Comparison of ENCODE assay signal across 1 cellular context in genomic region chr2:43424262-43425207, GRCh38.
TF ChIP-seq lines count a peak whose summit lies in the region.

No MANE protein-coding gene starts in this region.

TF ChIP-seq in HepG2, 621 proteins besides CTCF, POLR2A, EP300 and RAD21 (continued from another document and continues in another):
- peak; percentile 68; the same call in 1 of the 2 replicates for TF ChIP-seq IRF2 (CRISPR knock-in tag; IDR thresholded peaks at IDR 0.05)
- TF ChIP-seq ZNF891 (CRISPR knock-in tag; IDR thresholded peaks at IDR 0.05), result no peak
- TF ChIP-seq, protein P1, sequence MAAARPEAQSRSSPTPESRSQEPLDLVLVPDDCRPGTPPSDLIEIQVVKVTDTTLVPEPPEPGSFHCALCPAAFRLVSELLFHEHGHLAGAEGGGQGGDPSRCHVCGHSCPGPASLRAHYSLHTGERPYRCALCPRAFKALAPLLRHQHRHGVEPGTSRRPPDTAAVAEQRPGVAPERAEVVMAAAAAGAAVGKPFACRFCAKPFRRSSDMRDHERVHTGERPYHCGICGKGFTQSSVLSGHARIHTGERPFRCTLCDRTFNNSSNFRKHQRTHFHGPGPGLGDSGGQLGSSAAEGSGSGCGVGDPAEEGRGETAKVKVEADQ (CRISPR knock-in tag; IDR thresholded peaks at IDR 0.05; ENCODE audit: borderline replicate concordance), result no peak; the same call in 1 of the 2 replicates
- no peak for TF ChIP-seq NFATC3 (CRISPR knock-in tag; IDR thresholded peaks at IDR 0.05)
- no peak for TF ChIP-seq ARNT (IDR thresholded peaks at IDR 0.05)
- TF ChIP-seq ATF1 (CRISPR knock-in tag; IDR thresholded peaks at IDR 0.05), result no peak; the same call in none of the 2 replicates
- TF ChIP-seq ZNF446 (CRISPR knock-in tag; IDR thresholded peaks at IDR 0.05), result no peak
- TF ChIP-seq NFE2L2 (IDR thresholded peaks at IDR 0.05; ENCODE audit: low read length), result no peak
- TF ChIP-seq NCOA2 (CRISPR knock-in tag; IDR thresholded peaks at IDR 0.05), result peak; percentile 91
- no peak for TF ChIP-seq NRL (CRISPR knock-in tag; IDR thresholded peaks at IDR 0.05; ENCODE audit: borderline replicate concordance)
- no peak for TF ChIP-seq GMEB1 (CRISPR knock-in tag; IDR thresholded peaks at IDR 0.05; ENCODE audit: borderline replicate concordance)
- TF ChIP-seq, protein P2, sequence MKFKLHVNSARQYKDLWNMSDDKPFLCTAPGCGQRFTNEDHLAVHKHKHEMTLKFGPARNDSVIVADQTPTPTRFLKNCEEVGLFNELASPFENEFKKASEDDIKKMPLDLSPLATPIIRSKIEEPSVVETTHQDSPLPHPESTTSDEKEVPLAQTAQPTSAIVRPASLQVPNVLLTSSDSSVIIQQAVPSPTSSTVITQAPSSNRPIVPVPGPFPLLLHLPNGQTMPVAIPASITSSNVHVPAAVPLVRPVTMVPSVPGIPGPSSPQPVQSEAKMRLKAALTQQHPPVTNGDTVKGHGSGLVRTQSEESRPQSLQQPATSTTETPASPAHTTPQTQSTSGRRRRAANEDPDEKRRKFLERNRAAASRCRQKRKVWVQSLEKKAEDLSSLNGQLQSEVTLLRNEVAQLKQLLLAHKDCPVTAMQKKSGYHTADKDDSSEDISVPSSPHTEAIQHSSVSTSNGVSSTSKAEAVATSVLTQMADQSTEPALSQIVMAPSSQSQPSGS (CRISPR knock-in tag; IDR thresholded peaks at IDR 0.05), result no peak
- TF ChIP-seq ZNF34 (CRISPR knock-in tag; IDR thresholded peaks at IDR 0.05; ENCODE audit: borderline replicate concordance), result no peak
- peak; percentile 70; the same call in 1 of the 2 replicates for TF ChIP-seq DPF2 (CRISPR knock-in tag; IDR thresholded peaks at IDR 0.05; ENCODE audit: borderline replicate concordance, low read depth)
- no peak for TF ChIP-seq ZBTB37 (CRISPR knock-in tag; IDR thresholded peaks at IDR 0.05)
- TF ChIP-seq RBM39 (IDR thresholded peaks at IDR 0.05; ENCODE audit: low read depth, low read length, poor library complexity, severe bottlenecking), result no peak
- TF ChIP-seq, protein P3, sequence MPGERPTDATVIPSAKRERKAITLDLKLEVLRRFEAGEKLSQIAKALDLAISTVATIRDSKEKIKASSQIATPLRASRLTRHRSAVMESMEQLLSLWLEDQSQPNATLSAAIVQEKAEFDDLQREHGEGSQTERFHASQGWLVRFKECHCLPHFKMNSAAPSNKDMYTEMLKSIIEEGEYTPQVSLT (CRISPR knock-in tag; IDR thresholded peaks at IDR 0.05; ENCODE audit: borderline replicate concordance, low read depth), result no peak
- TF ChIP-seq ZC3H13 (CRISPR knock-in tag; IDR thresholded peaks at IDR 0.05), result no peak
- no peak for TF ChIP-seq ZNF251 (CRISPR knock-in tag; IDR thresholded peaks at IDR 0.05)
- no peak for TF ChIP-seq RBAK (CRISPR knock-in tag; IDR thresholded peaks at IDR 0.05)
- TF ChIP-seq ZNF709 (CRISPR knock-in tag; IDR thresholded peaks at IDR 0.05), result no peak
- TF ChIP-seq FOSL1 (CRISPR knock-in tag; IDR thresholded peaks at IDR 0.05; ENCODE audit: borderline replicate concordance), result no peak
- 0 out of 2 replicates have a peak, but pooled peaks have one; percentile 25 for TF ChIP-seq NR2C2 (CRISPR knock-in tag; IDR thresholded peaks at IDR 0.05; ENCODE audit: borderline replicate concordance)
- peak; percentile 98 for TF ChIP-seq CEBPB (IDR thresholded peaks at IDR 0.05; ENCODE audit: borderline replicate concordance, low read depth, low read length)
- TF ChIP-seq SNAI1 (CRISPR knock-in tag; IDR thresholded peaks at IDR 0.05; ENCODE audit: borderline replicate concordance), result no peak
- TF ChIP-seq MIER3 (CRISPR knock-in tag; IDR thresholded peaks at IDR 0.05; ENCODE audit: borderline replicate concordance), result peak; percentile 73; the same call in 1 of the 2 replicates
- TF ChIP-seq ZNF230 (CRISPR knock-in tag; IDR thresholded peaks at IDR 0.05), result no peak
- no peak for TF ChIP-seq ZNF672 (CRISPR knock-in tag; IDR thresholded peaks at IDR 0.05)
- TF ChIP-seq, protein P4, sequence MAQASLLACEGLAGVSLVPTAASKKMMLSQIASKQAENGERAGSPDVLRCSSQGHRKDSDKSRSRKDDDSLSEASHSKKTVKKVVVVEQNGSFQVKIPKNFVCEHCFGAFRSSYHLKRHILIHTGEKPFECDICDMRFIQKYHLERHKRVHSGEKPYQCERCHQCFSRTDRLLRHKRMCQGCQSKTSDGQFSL (CRISPR knock-in tag; IDR thresholded peaks at IDR 0.05), result no peak
- no peak for TF ChIP-seq ZNF383 (CRISPR knock-in tag; IDR thresholded peaks at IDR 0.05; ENCODE audit: borderline replicate concordance)
- no peak for TF ChIP-seq ZNF598 (CRISPR knock-in tag; IDR thresholded peaks at IDR 0.05; ENCODE audit: borderline replicate concordance)
- no peak for TF ChIP-seq RBM22 (optimal IDR thresholded peaks at IDR 0.05; ENCODE audit: low read length)
- TF ChIP-seq SNRNP70 (IDR thresholded peaks at IDR 0.05; ENCODE audit: low read depth, low read length), result no peak
- TF ChIP-seq ZNF564 (CRISPR knock-in tag; IDR thresholded peaks at IDR 0.05), result no peak
- TF ChIP-seq JARID2 (CRISPR knock-in tag; IDR thresholded peaks at IDR 0.05; ENCODE audit: insufficient replicate concordance), result no peak
- TF ChIP-seq ZNF816 (CRISPR knock-in tag; IDR thresholded peaks at IDR 0.05; ENCODE audit: borderline replicate concordance), result no peak
- peak; percentile 50; the same call in 1 of the 2 replicates for TF ChIP-seq MEF2D (CRISPR knock-in tag; IDR thresholded peaks at IDR 0.05)
- TF ChIP-seq BRD4 (CRISPR knock-in tag; IDR thresholded peaks at IDR 0.05), result peak; percentile 55; the same call in 1 of the 2 replicates
- no peak for TF ChIP-seq ZNF225 (CRISPR knock-in tag; IDR thresholded peaks at IDR 0.05)
- TF ChIP-seq GFI1 (CRISPR knock-in tag; IDR thresholded peaks at IDR 0.05; ENCODE audit: borderline replicate concordance), result peak; percentile 72
- TF ChIP-seq CBX1 (IDR thresholded peaks at IDR 0.05; ENCODE audit: low read depth), result no peak
- TF ChIP-seq HNRNPL (IDR thresholded peaks at IDR 0.05; ENCODE audit: low read depth, low read length), result no peak
- no peak for TF ChIP-seq ZBTB26 (CRISPR knock-in tag; IDR thresholded peaks at IDR 0.05; ENCODE audit: borderline replicate concordance)
- TF ChIP-seq, protein P5, sequence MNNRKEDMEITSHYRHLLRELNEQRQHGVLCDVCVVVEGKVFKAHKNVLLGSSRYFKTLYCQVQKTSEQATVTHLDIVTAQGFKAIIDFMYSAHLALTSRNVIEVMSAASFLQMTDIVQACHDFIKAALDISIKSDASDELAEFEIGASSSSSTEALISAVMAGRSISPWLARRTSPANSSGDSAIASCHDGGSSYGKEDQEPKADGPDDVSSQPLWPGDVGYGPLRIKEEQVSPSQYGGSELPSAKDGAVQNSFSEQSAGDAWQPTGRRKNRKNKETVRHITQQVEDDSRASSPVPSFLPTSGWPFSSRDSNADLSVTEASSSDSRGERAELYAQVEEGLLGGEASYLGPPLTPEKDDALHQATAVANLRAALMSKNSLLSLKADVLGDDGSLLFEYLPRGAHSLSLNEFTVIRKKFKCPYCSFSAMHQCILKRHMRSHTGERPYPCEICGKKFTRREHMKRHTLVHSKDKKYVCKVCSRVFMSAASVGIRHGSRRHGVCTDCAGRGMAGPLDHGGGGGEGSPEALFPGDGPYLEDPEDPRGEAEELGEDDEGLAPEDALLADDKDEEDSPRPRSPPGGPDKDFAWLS (CRISPR knock-in tag; IDR thresholded peaks at IDR 0.05; ENCODE audit: borderline replicate concordance), result no peak
- TF ChIP-seq PTBP1 (IDR thresholded peaks at IDR 0.05; ENCODE audit: low read depth, low read length, poor library complexity, severe bottlenecking), result no peak
- TF ChIP-seq RBFOX2 (IDR thresholded peaks at IDR 0.05; ENCODE audit: low read depth, low read length), result peak; percentile 42; the same call in 1 of the 2 replicates
- TF ChIP-seq, protein P6, sequence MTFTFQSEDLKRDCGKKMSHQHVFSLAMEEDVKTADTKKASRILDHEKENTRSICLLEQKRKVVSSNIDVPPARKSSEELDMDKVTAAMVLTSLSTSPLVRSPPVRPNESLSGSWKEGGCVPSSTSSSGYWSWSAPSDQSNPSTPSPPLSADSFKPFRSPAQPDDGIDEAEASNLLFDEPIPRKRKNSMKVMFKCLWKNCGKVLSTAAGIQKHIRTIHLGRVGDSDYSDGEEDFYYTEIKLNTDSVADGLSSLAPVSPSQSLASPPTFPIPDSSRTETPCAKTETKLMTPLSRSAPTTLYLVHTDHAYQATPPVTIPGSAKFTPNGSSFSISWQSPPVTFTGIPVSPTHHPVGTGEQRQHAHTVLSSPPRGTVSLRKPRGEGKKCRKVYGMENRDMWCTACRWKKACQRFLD (CRISPR knock-in tag; IDR thresholded peaks at IDR 0.05; ENCODE audit: borderline replicate concordance), result no peak
- TF ChIP-seq PITX1 (CRISPR knock-in tag; IDR thresholded peaks at IDR 0.05), result peak; percentile 87
- TF ChIP-seq, protein P7, sequence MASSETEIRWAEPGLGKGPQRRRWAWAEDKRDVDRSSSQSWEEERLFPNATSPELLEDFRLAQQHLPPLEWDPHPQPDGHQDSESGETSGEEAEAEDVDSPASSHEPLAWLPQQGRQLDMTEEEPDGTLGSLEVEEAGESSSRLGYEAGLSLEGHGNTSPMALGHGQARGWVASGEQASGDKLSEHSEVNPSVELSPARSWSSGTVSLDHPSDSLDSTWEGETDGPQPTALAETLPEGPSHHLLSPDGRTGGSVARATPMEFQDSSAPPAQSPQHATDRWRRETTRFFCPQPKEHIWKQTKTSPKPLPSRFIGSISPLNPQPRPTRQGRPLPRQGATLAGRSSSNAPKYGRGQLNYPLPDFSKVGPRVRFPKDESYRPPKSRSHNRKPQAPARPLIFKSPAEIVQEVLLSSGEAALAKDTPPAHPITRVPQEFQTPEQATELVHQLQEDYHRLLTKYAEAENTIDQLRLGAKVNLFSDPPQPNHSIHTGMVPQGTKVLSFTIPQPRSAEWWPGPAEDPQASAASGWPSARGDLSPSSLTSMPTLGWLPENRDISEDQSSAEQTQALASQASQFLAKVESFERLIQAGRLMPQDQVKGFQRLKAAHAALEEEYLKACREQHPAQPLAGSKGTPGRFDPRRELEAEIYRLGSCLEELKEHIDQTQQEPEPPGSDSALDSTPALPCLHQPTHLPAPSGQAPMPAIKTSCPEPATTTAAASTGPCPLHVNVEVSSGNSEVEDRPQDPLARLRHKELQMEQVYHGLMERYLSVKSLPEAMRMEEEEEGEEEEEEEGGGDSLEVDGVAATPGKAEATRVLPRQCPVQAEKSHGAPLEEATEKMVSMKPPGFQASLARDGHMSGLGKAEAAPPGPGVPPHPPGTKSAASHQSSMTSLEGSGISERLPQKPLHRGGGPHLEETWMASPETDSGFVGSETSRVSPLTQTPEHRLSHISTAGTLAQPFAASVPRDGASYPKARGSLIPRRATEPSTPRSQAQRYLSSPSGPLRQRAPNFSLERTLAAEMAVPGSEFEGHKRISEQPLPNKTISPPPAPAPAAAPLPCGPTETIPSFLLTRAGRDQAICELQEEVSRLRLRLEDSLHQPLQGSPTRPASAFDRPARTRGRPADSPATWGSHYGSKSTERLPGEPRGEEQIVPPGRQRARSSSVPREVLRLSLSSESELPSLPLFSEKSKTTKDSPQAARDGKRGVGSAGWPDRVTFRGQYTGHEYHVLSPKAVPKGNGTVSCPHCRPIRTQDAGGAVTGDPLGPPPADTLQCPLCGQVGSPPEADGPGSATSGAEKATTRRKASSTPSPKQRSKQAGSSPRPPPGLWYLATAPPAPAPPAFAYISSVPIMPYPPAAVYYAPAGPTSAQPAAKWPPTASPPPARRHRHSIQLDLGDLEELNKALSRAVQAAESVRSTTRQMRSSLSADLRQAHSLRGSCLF (CRISPR knock-in tag; IDR thresholded peaks at IDR 0.05; ENCODE audit: borderline replicate concordance), result 0 out of 2 replicates have a peak, but pooled peaks have one; percentile 30
- no peak for TF ChIP-seq MXD1 (CRISPR knock-in tag; IDR thresholded peaks at IDR 0.05)
- no peak for TF ChIP-seq ZNF441 (CRISPR knock-in tag; IDR thresholded peaks at IDR 0.05; ENCODE audit: borderline replicate concordance)
- no peak for TF ChIP-seq HOXD1 (CRISPR knock-in tag; IDR thresholded peaks at IDR 0.05)
- TF ChIP-seq PHF21A (CRISPR knock-in tag; IDR thresholded peaks at IDR 0.05), result peak; percentile 70
